1 cellular context compared by ENCODE assay signal in the genomic region with DNA sequence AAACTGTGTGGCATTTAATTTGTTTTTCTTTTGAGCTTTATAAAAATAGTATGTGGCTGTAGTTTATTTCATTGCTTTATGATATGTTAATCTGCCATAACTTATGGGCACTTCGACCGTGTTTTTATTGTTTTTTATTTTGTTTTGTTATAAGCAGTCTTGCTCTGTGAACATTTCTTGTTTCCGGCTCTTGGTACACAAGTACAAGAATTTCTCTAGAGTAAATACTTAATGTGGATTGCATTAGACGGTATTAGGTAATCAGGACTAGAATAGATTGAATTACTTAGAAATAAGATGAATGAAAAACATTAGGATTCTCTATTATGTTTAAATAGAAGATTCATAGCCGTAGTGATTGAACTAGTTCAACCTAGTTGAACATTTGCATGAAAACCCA.
TF ChIP-seq lines count a peak whose summit lies in the region.

No MANE protein-coding gene starts in this region.

TF ChIP-seq in WTC11, 78 proteins besides CTCF, POLR2A, EP300 and RAD21 (continued from another document):
- TF ChIP-seq, protein P1, sequence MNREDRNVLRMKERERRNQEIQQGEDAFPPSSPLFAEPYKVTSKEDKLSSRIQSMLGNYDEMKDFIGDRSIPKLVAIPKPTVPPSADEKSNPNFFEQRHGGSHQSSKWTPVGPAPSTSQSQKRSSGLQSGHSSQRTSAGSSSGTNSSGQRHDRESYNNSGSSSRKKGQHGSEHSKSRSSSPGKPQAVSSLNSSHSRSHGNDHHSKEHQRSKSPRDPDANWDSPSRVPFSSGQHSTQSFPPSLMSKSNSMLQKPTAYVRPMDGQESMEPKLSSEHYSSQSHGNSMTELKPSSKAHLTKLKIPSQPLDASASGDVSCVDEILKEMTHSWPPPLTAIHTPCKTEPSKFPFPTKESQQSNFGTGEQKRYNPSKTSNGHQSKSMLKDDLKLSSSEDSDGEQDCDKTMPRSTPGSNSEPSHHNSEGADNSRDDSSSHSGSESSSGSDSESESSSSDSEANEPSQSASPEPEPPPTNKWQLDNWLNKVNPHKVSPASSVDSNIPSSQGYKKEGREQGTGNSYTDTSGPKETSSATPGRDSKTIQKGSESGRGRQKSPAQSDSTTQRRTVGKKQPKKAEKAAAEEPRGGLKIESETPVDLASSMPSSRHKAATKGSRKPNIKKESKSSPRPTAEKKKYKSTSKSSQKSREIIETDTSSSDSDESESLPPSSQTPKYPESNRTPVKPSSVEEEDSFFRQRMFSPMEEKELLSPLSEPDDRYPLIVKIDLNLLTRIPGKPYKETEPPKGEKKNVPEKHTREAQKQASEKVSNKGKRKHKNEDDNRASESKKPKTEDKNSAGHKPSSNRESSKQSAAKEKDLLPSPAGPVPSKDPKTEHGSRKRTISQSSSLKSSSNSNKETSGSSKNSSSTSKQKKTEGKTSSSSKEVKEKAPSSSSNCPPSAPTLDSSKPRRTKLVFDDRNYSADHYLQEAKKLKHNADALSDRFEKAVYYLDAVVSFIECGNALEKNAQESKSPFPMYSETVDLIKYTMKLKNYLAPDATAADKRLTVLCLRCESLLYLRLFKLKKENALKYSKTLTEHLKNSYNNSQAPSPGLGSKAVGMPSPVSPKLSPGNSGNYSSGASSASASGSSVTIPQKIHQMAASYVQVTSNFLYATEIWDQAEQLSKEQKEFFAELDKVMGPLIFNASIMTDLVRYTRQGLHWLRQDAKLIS (CRISPR knock-in tag; IDR thresholded peaks at IDR 0.05; ENCODE audit: borderline replicate concordance): no peak
- no peak for TF ChIP-seq HMGA2 (CRISPR knock-in tag; IDR thresholded peaks at IDR 0.05)
